ENCODE assay signal across 9 cellular contexts in genomic region chr4:14178421-14178820, GRCh38.
DNase-seq lines count a peak whose midpoint lies in the region; ATAC-seq, FAIRE-seq and TF ChIP-seq lines count a peak whose summit lies in the region.
"Had no signal": no experiment of that assay in that cellular context is flagged by ENCODE, and none has a peak within 500 bp of the region (broad histone marks: within the 10 kb centered on the region; RNA-seq: fewer than 3 reads in every experiment).

No MANE protein-coding gene starts in this region.

- H3K4ac ChIP-seq in IMR-90 (ENCODE audit: low read depth, low read length) (no peak overlapping the region), H9 (ENCODE audit: low read depth, low read length) (no peak overlapping the region)

- H3K56ac ChIP-seq in IMR-90 (ENCODE audit: extremely low read depth, insufficient read depth, low read length) (no peak overlapping the region), H9 (ENCODE audit: insufficient read length, low read depth, low read length) (no peak overlapping the region)

- dilution Hi-C loops in IMR-90 (cut with HindIII; ENCODE audit: low sequenced_read_pairs, unreplicated experiment), result no loop called here

- no peak overlapping the region for H2AK9ac ChIP-seq in IMR-90 (replicated peaks; ENCODE audit: low read depth, low read length, poor library complexity)

- H3K27ac Mint-ChIP-seq in H9, result no peak overlapping the region; a peak in 1 of 7 replicates

- no peak overlapping the region for H2BK15ac ChIP-seq in IMR-90 (ENCODE audit: low read depth, low read length)
- H2BK15ac ChIP-seq in H9 (ENCODE audit: low read depth, low read length), result no peak overlapping the region

- TF ChIP-seq POLR2A in GM12891 (IDR thresholded peaks at IDR 0.05; ENCODE audit: low read depth, low read length) (no peak), IMR-90 (IDR thresholded peaks at IDR 0.05; ENCODE audit: low read depth, low read length) (no peak), stomach (IDR thresholded peaks at IDR 0.05) (no peak)

- no peak for FAIRE-seq in GM12891 (lab: Jason Lieb, UNC)

- no peak overlapping the region for H3T11ph ChIP-seq in H9 (ENCODE audit: low read length)

- no peaks in the 10 kb centered on the region for H3K4me1 ChIP-seq in IMR-90 (ENCODE audit: control insufficient read depth, insufficient read depth, low read length)
- peaks cover 7% of the 10 kb centered on the region; the same call in 1 of the 2 replicates for H3K4me1 ChIP-seq in H9 (ENCODE audit: insufficient read depth, low read length)
- peaks cover 14 to 37% (median 21%) of the 10 kb centered on the region in 4 donors for H3K4me1 ChIP-seq in stomach

- no peak overlapping the region for H2BK5ac ChIP-seq in IMR-90 (ENCODE audit: low read depth, low read length, poor library complexity, severe bottlenecking)
- H2BK5ac ChIP-seq in H9 (ENCODE audit: insufficient read length, low read length), result no peak overlapping the region

- H3K36me3 Mint-ChIP-seq in H9 (ENCODE audit: insufficient read depth in 1 of 3, low read depth in 3 of 3), result no peaks in the 10 kb centered on the region

- no peaks in the 10 kb centered on the region for H3K27me3 ChIP-seq in IMR-90 (ENCODE audit: control insufficient read depth, insufficient read depth, low read length)
- no peaks in the 10 kb centered on the region for H3K27me3 ChIP-seq in H9 (ENCODE audit: insufficient read depth, low read length)
- H3K27me3 ChIP-seq in stomach, result no peaks in the 10 kb centered on the region

- H3K23me2 ChIP-seq in H9 (ENCODE audit: insufficient read length, low read depth, low read length, poor library complexity, severe bottlenecking), result no peaks in the 10 kb centered on the region

- POLR2A ChIA-PET in IMR-90 (lab: Charles Lee; ENCODE audit: unreplicated experiment), result no interaction called here

- H2BK20ac ChIP-seq in IMR-90 (ENCODE audit: low read depth, low read length) (no peak overlapping the region), H9 (ENCODE audit: low read depth, low read length, poor library complexity, severe bottlenecking) (no peak overlapping the region)

- H3K9me3 Mint-ChIP-seq in H9, result no peaks in the 10 kb centered on the region

- in situ Hi-C loops in IMR-90 (cut with MboI; ENCODE audit: low sequenced_read_pairs), result no loop called here

- H3K9me3 ChIP-seq in IMR-90 (ENCODE audit: control insufficient read depth, insufficient read depth, low read length), result no peaks in the 10 kb centered on the region
- no peaks in the 10 kb centered on the region for H3K9me3 ChIP-seq in H9 (ENCODE audit: control insufficient read depth, low read depth, low read length)
- H3K9me3 ChIP-seq in stomach, result no peaks in the 10 kb centered on the region

- H3K4me3 Mint-ChIP-seq in H9, result no peak overlapping the region

- TF ChIP-seq CTCF in IMR-90 (conservative IDR thresholded peaks at IDR 0.05; ENCODE audit: low read depth, low read length) (no peak), epithelial cell of esophagus (IDR thresholded peaks at IDR 0.05; ENCODE audit: insufficient read depth, low read depth, low read length, missing control alignments) (no peak), H9 (conservative IDR thresholded peaks at IDR 0.05) (no peak), stomach (IDR thresholded peaks at IDR 0.05) (no peak)

- H3K18ac ChIP-seq in IMR-90 (ENCODE audit: low read depth, low read length) (no peak overlapping the region), H9 (ENCODE audit: insufficient read length, low read depth, low read length) (no peak overlapping the region)

- H3K9ac ChIP-seq in IMR-90 (ENCODE audit: low read depth, low read length), result no peak overlapping the region
- no peak overlapping the region for H3K9ac ChIP-seq in H9 (ENCODE audit: extremely low read depth, insufficient read length, low read length)

- H4K91ac ChIP-seq in IMR-90 (ENCODE audit: insufficient read depth, low read depth, low read length), result no peak overlapping the region
- no peak overlapping the region for H4K91ac ChIP-seq in H9 (ENCODE audit: insufficient read length, low read depth, low read length)

- no peak overlapping the region for H3K4me2 ChIP-seq in IMR-90 (ENCODE audit: low read depth, low read length)
- H3K4me2 ChIP-seq in H9 (ENCODE audit: insufficient read depth, insufficient read length, low read length), result no peak overlapping the region

- WGBS in IMR-90 (ENCODE audit: extremely low coverage in 2 of 2, insufficient read length in 1 of 2), 2 experiments, result 0% methylated on average over 1 of the region's 1 CpG; no CpG with 5 or more reads in 1 of the 2 experiments
- no CpG with 5 or more reads among the region's 1 CpG for WGBS in H9 (ENCODE audit: extremely low coverage, insufficient read length, low lambda C conversion rate)
- WGBS in stomach, 5 donors, result 0 to 8% (median 4%) methylated on average over 1 of the region's 1 CpG

- DNase-seq in GM12891 (ENCODE audit: insufficient read length, low spot score) (no peak), IMR-90 (peak; percentile 57), epithelial cell of esophagus (ENCODE audit: low read depth) (peak; percentile 68), NCI-H82 (lab: John Stamatoyannopoulos, UW) (no peak), H9 (no peak), stomach (no peak), epidermal melanocyte (ENCODE audit: insufficient read length, low spot score) (no peak)

- no peak overlapping the region for H2BK12ac ChIP-seq in H9 (ENCODE audit: insufficient read length, low read depth, low read length)

- CTCF ChIA-PET in IMR-90 (lab: Yijun Ruan, JAX), result no interaction called here

- H3K9me1 ChIP-seq in IMR-90 (ENCODE audit: insufficient read depth, low read length), result no peaks in the 10 kb centered on the region; the same call in 1 of the 2 replicates

- H2BK120ac ChIP-seq in IMR-90 (ENCODE audit: low read depth, low read length) (no peak overlapping the region), H9 (ENCODE audit: low read depth, low read length, poor library complexity, severe bottlenecking) (no peak overlapping the region)

- H4K8ac ChIP-seq in IMR-90 (ENCODE audit: low read depth in 2 of 2, low read length in 2 of 2) (0 out of 4 replicates have a peak overlapping the region, but pooled peaks of 1 of the 2 experiments have one; percentile 36), H9 (replicated peaks; ENCODE audit: insufficient read length, low read depth, low read length) (no peak overlapping the region)

- H3K14ac ChIP-seq in IMR-90 (replicated peaks; ENCODE audit: low read depth, low read length), result no peak overlapping the region
- no peak overlapping the region for H3K14ac ChIP-seq in H9 (ENCODE audit: insufficient read depth, low read length)

- no TSS peak for BruUV-seq in IMR-90 (replicated peaks; lab: Mats Ljungman, UMichigan)

- H3K23ac ChIP-seq in IMR-90 (ENCODE audit: low read depth, low read length), result no peak overlapping the region
- no peak overlapping the region for H3K23ac ChIP-seq in H9 (ENCODE audit: insufficient read length, low read depth, low read length)

- H3K36me3 ChIP-seq in IMR-90 (ENCODE audit: control insufficient read depth, insufficient read depth, low read length) (no peaks in the 10 kb centered on the region), stomach (no peaks in the 10 kb centered on the region)

- H3K4me3 ChIP-seq in IMR-90 (ENCODE audit: insufficient read depth, low read depth, low read length), result no peak overlapping the region
- H3K4me3 ChIP-seq in epithelial cell of esophagus (ENCODE audit: low read length), result no peak overlapping the region
- no peak overlapping the region for H3K4me3 ChIP-seq in stomach
- H3K4me3 ChIP-seq: SK-N-MC had no signal

- no peak overlapping the region for H2AFZ ChIP-seq in IMR-90 (replicated peaks; ENCODE audit: low read length, poor library complexity)
- H2AFZ ChIP-seq in H9 (ENCODE audit: low read length), result no peak overlapping the region

- ATAC-seq in GM21737 (IDR thresholded peaks at IDR 0.05; ENCODE audit: unreplicated experiment), result peak; percentile 65
- ATAC-seq in IMR-90 (ENCODE audit: low read depth), result peak; percentile 32; the same call in 1 of the 2 replicates

- peaks cover 37 to 57% of the 10 kb centered on the region in 2 experiments for H3K4me1 Mint-ChIP-seq in H9

- TF ChIP-seq EP300 in stomach (IDR thresholded peaks at IDR 0.05), result no peak

- no peak overlapping the region for H2AK5ac ChIP-seq in IMR-90 (ENCODE audit: low read depth, low read length)
- H2AK5ac ChIP-seq in H9 (ENCODE audit: insufficient read length, low read length), result no peak overlapping the region

- H3K27me3 Mint-ChIP-seq in H9 (ENCODE audit: low read depth), result peaks cover 2% of the 10 kb centered on the region; the same call in 1 of the 2 replicates

- H3K27ac ChIP-seq in IMR-90 (ENCODE audit: insufficient read depth, low read length) (no peak overlapping the region), H9 (ENCODE audit: insufficient read length, low read depth, low read length) (no peak overlapping the region), stomach (no peak overlapping the region)
- H3K27ac ChIP-seq: SK-N-MC had no signal

- H3K79me1 ChIP-seq in IMR-90 (ENCODE audit: low read depth in 1 of 2, low read length in 2 of 2) (no peaks in the 10 kb centered on the region), H9 (ENCODE audit: insufficient read depth, low read depth, low read length, poor library complexity, severe bottlenecking) (no peaks in the 10 kb centered on the region)

- H4K20me1 ChIP-seq in IMR-90 (ENCODE audit: insufficient read depth, low read length), result no peaks in the 10 kb centered on the region
- H4K20me1 ChIP-seq in H9 (ENCODE audit: control insufficient read depth, insufficient read depth, insufficient read length), result no peaks in the 10 kb centered on the region

- H3K79me2 ChIP-seq in H9 (ENCODE audit: insufficient read depth, low read length), result no peaks in the 10 kb centered on the region

- H4K5ac ChIP-seq in IMR-90 (ENCODE audit: low read depth, low read length) (no peak overlapping the region), H9 (ENCODE audit: insufficient read length, low read depth, low read length) (no peak overlapping the region)

- intact Hi-C loops in IMR-90 (cut with micrococcal nuclease), result no loop called here
- intact Hi-C loops in stomach (cut with DNase I; ENCODE audit: low total_unique reads), result no loop called here

- TF ChIP-seq RAD21 in IMR-90 (IDR thresholded peaks at IDR 0.05; ENCODE audit: low read length), result no peak

TF ChIP-seq in GM12891, 5 proteins besides CTCF, POLR2A, EP300 and RAD21 (continues in another document):
- no peak for TF ChIP-seq POU2F2 (IDR thresholded peaks at IDR 0.05; ENCODE audit: low read depth, low read length)
- peak; percentile 38; the same call in 1 of the 2 replicates for TF ChIP-seq SPI1 (IDR thresholded peaks at IDR 0.05; ENCODE audit: low read depth, low read length)
- no peak for TF ChIP-seq TAF1 (IDR thresholded peaks at IDR 0.05; ENCODE audit: low read depth, low read length)
- TF ChIP-seq PAX5 (IDR thresholded peaks at IDR 0.05; ENCODE audit: insufficient read depth, low read length, severe bottlenecking), result no peak

TF ChIP-seq in IMR-90, 13 proteins besides CTCF, POLR2A, EP300 and RAD21 (continues in another document):
- TF ChIP-seq MAZ (IDR thresholded peaks at IDR 0.05; ENCODE audit: borderline replicate concordance, low read depth, low read length), result no peak
- no peak for TF ChIP-seq RCOR1 (IDR thresholded peaks at IDR 0.05; ENCODE audit: insufficient replicate concordance, low read length)

Comparison
In these comparisons a context has a peak if more than half of its experiments do, and no peak if none do; other contexts are left out.
1. DNase-seq: peak in IMR-90 (single experiment) and epithelial cell of esophagus (single experiment); none in GM12891 (single experiment), NCI-H82 (single experiment), H9 (single experiment), stomach (single experiment) and epidermal melanocyte (single experiment).